Comparison of ENCODE assay signal across 11 cellular contexts in genomic region chr9:130938184-130938651, GRCh38. TPM values are rescaled to one million over a fixed set of nuclear protein-coding genes. Genes with fewer than 3 reads are reported as not detected.
DNase-seq lines count a peak whose midpoint lies in the region; ATAC-seq, FAIRE-seq and TF ChIP-seq lines count a peak whose summit lies in the region.
"Had no signal": no experiment of that assay in that cellular context is flagged by ENCODE, and none has a peak within 500 bp of the region (broad histone marks: within the 10 kb centered on the region; RNA-seq: fewer than 3 reads in every experiment).

No MANE protein-coding gene starts in this region.

- in situ Hi-C loops in Panc1 (cut with HindIII; ENCODE audit: low pct_unique_long_range_greater_than_20kb, low sequenced_read_pairs): no loop called here

- no peak for TF ChIP-seq EP300 in esophagus muscularis mucosa (IDR thresholded peaks at IDR 0.05)

- DNase-seq in Panc1 (ENCODE audit: low read depth, low spot score) (no peak), esophagus muscularis mucosa (ENCODE audit: extremely low spot score) (no peak), pancreas (peak in 1 of 6 donors; percentile 66), NCI-H345 treated with DMSO at 0.1 percent for 48 hours (lab: John Stamatoyannopoulos, UW; ENCODE audit: unreplicated experiment) (no peak), small intestine (no peak), globus pallidus (ENCODE audit: low spot score) (no peak)
- DNase-seq: Karpas-422 had no signal

- peaks cover 70 to 84% (median 80%) of the 10 kb centered on the region in 11 experiments for H3K27me3 ChIP-seq in BLaER1 treated with 17β-estradiol and CSF1 and Interleukin-3, amounts not matched to agents 10 nM and 100 nM
- H3K27me3 ChIP-seq in Panc1 (ENCODE audit: control insufficient read depth, insufficient read depth, low read length) (no peaks in the 10 kb centered on the region), esophagus muscularis mucosa (peaks cover 14 to 100% (median 36%) of the 10 kb centered on the region in 4 donors), pancreas (peaks cover 0 to 36% (median 14%) of the 10 kb centered on the region in 4 donors), small intestine (ENCODE audit: control insufficient read depth in 2 of 2, insufficient read depth in 2 of 2, low read length in 2 of 2) (peaks cover 8 to 19% of the 10 kb centered on the region in 2 donors)

- H3K4me3 ChIP-seq in BLaER1 treated with 17β-estradiol and CSF1 and Interleukin-3, amounts not matched to agents 10 nM and 100 nM: peak overlapping the region; percentile 60 to 80 (median 65)
- H3K4me3 ChIP-seq in Panc1 (ENCODE audit: low read depth in 2 of 2, low read length in 2 of 2): peak overlapping the region; percentile 28 to 56
- peak overlapping the region; percentile 52 to 63 (median 57) for H3K4me3 ChIP-seq in esophagus muscularis mucosa
- peak overlapping the region in 3 of 4 donors; percentile 3 to 54 (median 31) for H3K4me3 ChIP-seq in pancreas
- H3K4me3 ChIP-seq in small intestine (ENCODE audit: low read depth in 1 of 2, low read length in 2 of 2): peak overlapping the region in 1 of 2 donors; percentile 45

- peak overlapping the region; percentile 45 to 70 (median 63); a peak in 20 of 22 replicates for H3K9ac ChIP-seq in BLaER1 treated with 17β-estradiol and CSF1 and Interleukin-3, amounts not matched to agents 10 nM and 100 nM

- FAIRE-seq in pancreas (lab: Jason Lieb, UNC) (no peak), small intestine (lab: Jason Lieb, UNC) (no peak)

- peaks cover 54 to 65% (median 63%) of the 10 kb centered on the region in 10 experiments for H3K4me1 ChIP-seq in BLaER1 treated with 17β-estradiol and CSF1 and Interleukin-3, amounts not matched to agents 10 nM and 100 nM
- H3K4me1 ChIP-seq in Panc1 (ENCODE audit: control insufficient read depth, insufficient read depth, low read length) (peaks cover 19% of the 10 kb centered on the region), esophagus muscularis mucosa (peaks cover 25 to 77% (median 70%) of the 10 kb centered on the region in 4 donors), pancreas (peaks cover 3 to 7% (median 4%) of the 10 kb centered on the region in 3 donors), small intestine (ENCODE audit: control insufficient read depth in 2 of 2, insufficient read depth in 1 of 2, low read depth in 1 of 2, low read length in 1 of 2) (no peaks in the 10 kb centered on the region)

- H3K27ac ChIP-seq in BLaER1 treated with 17β-estradiol and CSF1 and Interleukin-3, amounts not matched to agents 10 nM and 100 nM: 0 out of 22 replicates have a peak overlapping the region, but pooled peaks of 1 of the 11 experiments have one; percentile 32
- H3K27ac ChIP-seq in Panc1 (ENCODE audit: low read length) (no peak overlapping the region), esophagus muscularis mucosa (replicated peaks in 1 of 4) (no peak overlapping the region), pancreas (no peak overlapping the region), small intestine (ENCODE audit: low read depth in 1 of 2, low read length in 1 of 2) (no peak overlapping the region)
- H3K27ac ChIP-seq: foreskin keratinocyte had no signal

- peaks cover 0 to 65% (median 48%) of the 10 kb centered on the region in 11 experiments; a peak in 17 of 22 replicates for H4K20me1 ChIP-seq in BLaER1 treated with 17β-estradiol and CSF1 and Interleukin-3, amounts not matched to agents 10 nM and 100 nM

- 30% methylated on average over 2 of the region's 52 CpGs for WGBS in esophagus muscularis mucosa
- WGBS in pancreas, 2 donors: 2 to 3% methylated on average over 32 to 52 of the region's 52 CpGs
- 3 to 6% (median 4%) methylated on average over 31 to 52 of the region's 52 CpGs for WGBS in small intestine, 3 donors

- H3K4me2 ChIP-seq in BLaER1 treated with 17β-estradiol and CSF1 and Interleukin-3, amounts not matched to agents 10 nM and 100 nM: peak overlapping the region; percentile 93 to 100 (median 99)

- POLR2A ChIA-PET in Panc1 (lab: Charles Lee): no interaction called here

- no peaks in the 10 kb centered on the region for H3K9me3 ChIP-seq in BLaER1 treated with 17β-estradiol and CSF1 and Interleukin-3, amounts not matched to agents 10 nM and 100 nM (replicated peaks in 1 of 11)
- H3K9me3 ChIP-seq in Panc1 (ENCODE audit: control insufficient read depth, insufficient read depth, low read depth, low read length): no peaks in the 10 kb centered on the region
- H3K9me3 ChIP-seq in esophagus muscularis mucosa: no peaks in the 10 kb centered on the region
- H3K9me3 ChIP-seq in pancreas: no peaks in the 10 kb centered on the region
- no peaks in the 10 kb centered on the region for H3K9me3 ChIP-seq in small intestine (ENCODE audit: control insufficient read depth, low read depth)

- no peak for TF ChIP-seq CTCF in Panc1 (IDR thresholded peaks at IDR 0.05)
- no peak for TF ChIP-seq CTCF in esophagus muscularis mucosa (IDR thresholded peaks at IDR 0.05)
- no peak for TF ChIP-seq CTCF in pancreas (IDR thresholded peaks at IDR 0.05)

- CTCF ChIA-PET in Panc1 (lab: Charles Lee): no interaction called here

- intact Hi-C loops in Panc1 (cut with micrococcal nuclease; ENCODE audit: unreplicated experiment) (no loop called here), esophagus muscularis mucosa (cut with DNase I) (no loop called here), pancreas (cut with DNase I) (no loop called here)

- TF ChIP-seq POLR2A in esophagus muscularis mucosa (IDR thresholded peaks at IDR 0.05; ENCODE audit: low read depth): no peak

- no peaks in the 10 kb centered on the region for H3K36me3 ChIP-seq in BLaER1 treated with 17β-estradiol and CSF1 and Interleukin-3, amounts not matched to agents 10 nM and 100 nM
- no peaks in the 10 kb centered on the region for H3K36me3 ChIP-seq in Panc1 (ENCODE audit: control insufficient read depth, insufficient read depth, low read length)
- no peaks in the 10 kb centered on the region for H3K36me3 ChIP-seq in esophagus muscularis mucosa
- no peaks in the 10 kb centered on the region for H3K36me3 ChIP-seq in pancreas
- H3K36me3 ChIP-seq in small intestine (ENCODE audit: control insufficient read depth in 2 of 2, insufficient read depth in 2 of 2, low read length in 2 of 2): no peaks in the 10 kb centered on the region

- ATAC-seq in Panc1 (peak; percentile 1; the same call in 1 of the 2 replicates), pancreas (no peak), HG02870 (IDR thresholded peaks at IDR 0.05; ENCODE audit: unreplicated experiment) (no peak)
- ATAC-seq: foreskin keratinocyte had no signal

- no TSS peak for BruUV-seq in Panc1 (replicated peaks; lab: Mats Ljungman, UMichigan)

RNA-seq across cellular contexts. Expression of gene FIBCD1, which starts 0.8 kb away (rescaled TPM):
- total RNA-seq in Panc1 (2021; ENCODE audit: unreplicated experiment) (16.3 TPM), esophagus muscularis mucosa (under 1 TPM in 3 of 4 donors, not detected in 1; 0.40 to 0.83 (median 0.42) TPM), pancreas (under 1 TPM in 1 of 6 donors, not detected in 5; 0.47 TPM)
- polyA plus RNA-seq in Panc1 (2012; ENCODE audit: insufficient read length): 16.6 TPM
- polyA plus RNA-seq in pancreas (not detected), small intestine (1 to 10 TPM in 1 of 3 donors, not detected in 2; 1.5 TPM)
- total RNA-seq: T-helper 1 cell treated with Interleukin-12 subunit alpha and Interleukin-12 subunit beta and Interleukin-4 antibody, amounts not matched to agents 30 ng/mL and 1 ng/mL, for 36 hours had no signal

RNA-seq across cellular contexts. Expression of gene QRFP, which starts 41.6 kb away (rescaled TPM):
- not detected for total RNA-seq in Panc1 (2021; ENCODE audit: unreplicated experiment)
- 0.13 TPM for polyA plus RNA-seq in Panc1 (2012; ENCODE audit: insufficient read length)
- total RNA-seq in esophagus muscularis mucosa: not detected
- total RNA-seq in pancreas: not detected
- polyA plus RNA-seq in pancreas: not detected
- under 1 TPM in 1 of 3 donors, not detected in 2; 0.12 TPM for polyA plus RNA-seq in small intestine
- total RNA-seq: foreskin keratinocyte; T-helper 1 cell treated with Interleukin-12 subunit alpha and Interleukin-12 subunit beta and Interleukin-4 antibody, amounts not matched to agents 30 ng/mL and 1 ng/mL, for 36 hours had no signal
- polyA plus RNA-seq: foreskin keratinocyte had no signal
